ENCODE assay signal across 11 cellular contexts in genomic region chr5:156189628-156190027, GRCh38.
"Had no signal": no experiment of that assay in that cellular context is flagged by ENCODE, and none has a peak within 500 bp of the region (broad histone marks: within the 10 kb centered on the region; RNA-seq: fewer than 3 reads in every experiment).

No MANE protein-coding gene starts in this region.

- H3K9me3 Mint-ChIP-seq: GM23338, H9 had no signal

- DNase-seq: GM23248, GOT3, H7, H9, HCEC 1CT, HFFc6 had no signal

- H3K27ac Mint-ChIP-seq: GM23338, H9, HFFc6 had no signal

- H3K4me1 Mint-ChIP-seq: GM23338 had no signal

- H3K9me3 ChIP-seq: HAP-1 had no signal

- FAIRE-seq: H1, H54 had no signal

- H3K4me2 ChIP-seq: GM23338 had no signal

- H3K4me3 ChIP-seq: GM23248, GM23338, HAP-1 had no signal

- H3K4me3 Mint-ChIP-seq: GM23338, H9, HFFc6 had no signal

- ATAC-seq: GM23338, HCT116 had no signal

- H3K27ac ChIP-seq: GM23248 had no signal

- H3K4me1 ChIP-seq: HAP-1 had no signal
